ENCODE assay signal across 13 cellular contexts in the genomic region with DNA sequence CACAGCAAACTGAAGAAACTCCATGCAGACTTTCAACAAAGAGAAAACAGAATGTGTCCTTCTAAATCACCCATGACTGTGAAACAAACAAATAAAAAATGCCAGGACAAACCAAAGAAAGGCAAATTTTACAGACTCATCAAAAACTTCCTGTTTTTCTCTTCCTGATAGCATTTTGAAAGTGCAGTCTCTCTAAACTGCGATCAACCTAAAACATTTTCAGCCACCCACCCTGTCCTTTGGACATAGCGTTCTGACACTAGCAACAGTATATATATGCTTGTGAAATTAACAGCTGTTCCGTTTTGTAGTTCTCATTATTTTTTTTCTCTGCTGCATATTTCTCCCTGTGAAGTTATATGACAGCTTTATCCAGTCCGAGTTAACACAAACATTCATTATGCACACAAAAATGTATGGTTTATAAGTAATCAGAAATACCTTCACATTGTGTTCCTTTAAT.
DNase-seq lines count a peak whose midpoint lies in the region; FAIRE-seq and TF ChIP-seq lines count a peak whose summit lies in the region.
"Had no signal": no experiment of that assay in that cellular context is flagged by ENCODE, and none has a peak within 500 bp of the region (broad histone marks: within the 10 kb centered on the region; RNA-seq: fewer than 3 reads in every experiment).

No MANE protein-coding gene starts in this region.

- WGBS in esophagus squamous epithelium, 2 donors = 61 to 69% methylated on average over 4 of the region's 4 CpGs

- H3K27ac ChIP-seq in AG04450 (ENCODE audit: low read depth, low read length) (peak overlapping the region; percentile 91), esophagus squamous epithelium (peak overlapping the region in 3 of 4 donors; percentile 36 to 51 (median 45)), osteoblast (ENCODE audit: low read depth, low read length) (peak overlapping the region; percentile 90)
- H3K27ac ChIP-seq: body of pancreas, KMS-11 had no signal

- intact Hi-C loops in esophagus squamous epithelium (cut with DNase I) = no loop called here

- CTCF ChIA-PET in AG04450 (lab: Charles Lee) = interaction anchor here (0.9 to 1.4 kb wide), 3 partner anchors 14 to 136 kb away, joined by 3 to 6 read pairs (median 3); no protein-coding TSS in a partner anchor

- H3K79me2 ChIP-seq in osteoblast (ENCODE audit: insufficient read depth, low read length) = peaks cover 10% of the 10 kb centered on the region

- no peak overlapping the region for H2AFZ ChIP-seq in osteoblast (ENCODE audit: low read length)

- H3K27me3 ChIP-seq in AG04450 (ENCODE audit: control insufficient read depth, insufficient read depth, low read length) = no peaks in the 10 kb centered on the region
- no peaks in the 10 kb centered on the region for H3K27me3 ChIP-seq in esophagus squamous epithelium
- H3K27me3 ChIP-seq in osteoblast (ENCODE audit: insufficient read depth, low read length) = no peaks in the 10 kb centered on the region
- H3K27me3 ChIP-seq: body of pancreas, dorsolateral prefrontal cortex had no signal

- TF ChIP-seq POLR2A in esophagus squamous epithelium (IDR thresholded peaks at IDR 0.05) = no peak

- H3K36me3 ChIP-seq in esophagus squamous epithelium (peaks cover 0 to 48% (median 0%) of the 10 kb centered on the region in 3 donors), osteoblast (ENCODE audit: insufficient read depth, low read length) (peaks cover 91% of the 10 kb centered on the region)

- peak overlapping the region; percentile 29 for H3K4me2 ChIP-seq in osteoblast (ENCODE audit: insufficient read depth, low read length)
- H3K4me2 ChIP-seq: KMS-11 had no signal

- H3K4me1 ChIP-seq in esophagus squamous epithelium (peaks cover 0 to 4% (median 0%) of the 10 kb centered on the region in 3 donors), osteoblast (ENCODE audit: insufficient read depth, low read length) (peaks cover 36% of the 10 kb centered on the region)
- H3K4me1 ChIP-seq: body of pancreas had no signal

- no peaks in the 10 kb centered on the region for H4K20me1 ChIP-seq in osteoblast (ENCODE audit: insufficient read depth, low read length)

- H3K9me3 ChIP-seq in AG04450 (ENCODE audit: control insufficient read depth, insufficient read depth, low read length) = no peaks in the 10 kb centered on the region
- H3K9me3 ChIP-seq in esophagus squamous epithelium = no peaks in the 10 kb centered on the region
- no peaks in the 10 kb centered on the region for H3K9me3 ChIP-seq in osteoblast (ENCODE audit: low read depth, low read length)
- H3K9me3 ChIP-seq: body of pancreas had no signal

- no peak overlapping the region for H3K4me3 ChIP-seq in AG04450 (ENCODE audit: low read depth, low read length)
- no peak overlapping the region for H3K4me3 ChIP-seq in esophagus squamous epithelium
- H3K4me3 ChIP-seq in osteoblast (ENCODE audit: insufficient read depth, low read length) = no peak overlapping the region
- H3K4me3 ChIP-seq: body of pancreas, dorsolateral prefrontal cortex had no signal

- DNase-seq in AG04450 (ENCODE audit: low read depth, low spot score) (no peak), OCI-M1 (lab: John Stamatoyannopoulos, UW) (peak; percentile 25), esophagus squamous epithelium (lab: John Stamatoyannopoulos, UW) (no peak), osteoblast (ENCODE audit: insufficient read length, low spot score, missing footprints) (no peak), RKO (ENCODE audit: low spot score) (no peak), HTR-8/SVneo (ENCODE audit: insufficient read length, low spot score) (no peak), cerebellar cortex (ENCODE audit: low spot score) (no peak), NCI-H82 treated with DMSO at 0.1 percent for 48 hours (lab: John Stamatoyannopoulos, UW; ENCODE audit: unreplicated experiment) (no peak)
- DNase-seq: activated naive CD4-positive, alpha-beta T cell treated with anti-CD3 and anti-CD28 coated beads, Interleukin-2, amount 10 ng/mL, durations not matched to agents 7 days and 5 days; dorsolateral prefrontal cortex; SHP77 had no signal

- TF ChIP-seq CTCF in AG04450 (IDR thresholded peaks at IDR 0.05; ENCODE audit: low read depth, low read length) = no peak
- no peak for TF ChIP-seq CTCF in esophagus squamous epithelium (IDR thresholded peaks at IDR 0.05)
- no peak for TF ChIP-seq CTCF in osteoblast (IDR thresholded peaks at IDR 0.05; ENCODE audit: extremely low read depth, low read depth, low read length)

- POLR2A ChIA-PET in AG04450 (lab: Yijun Ruan, JAX) = interaction anchor here (0.8 to 1.4 kb wide), 5 partner anchors 12 to 144 kb away, joined by 3 to 5 read pairs (median 4); no protein-coding TSS in a partner anchor

- FAIRE-seq in HTR-8/SVneo (lab: Jason Lieb, UNC) = no peak
